Comparison of ENCODE assay signal across 35 cellular contexts in genomic region chr18:38565513-38565912, GRCh38.
"Had no signal": no experiment of that assay in that cellular context is flagged by ENCODE, and none has a peak within 500 bp of the region (broad histone marks: within the 10 kb centered on the region; RNA-seq: fewer than 3 reads in every experiment).

No MANE protein-coding gene starts in this region.

- DNase-seq: Karpas-422, Kasumi-1, MM.1S, MV-4-11, NCI-H1048, NCI-H1092, NCI-H1092 treated with DMSO at 0.1 percent for 48 hours, NCI-H1105, NCI-H1105 treated with DMSO at 0.1 percent for 48 hours, NCI-H1417, NCI-H1417 treated with DMSO at 0.1 percent for 48 hours, NCI-H1436, NCI-H1436 treated with DMSO at 0.1 percent for 48 hours, NCI-H146, NCI-H1694, NCI-H1694 treated with DMSO at 0.1 percent for 48 hours, NCI-H187, NCI-H187 treated with DMSO at 0.1 percent for 48 hours, NCI-H1930, NCI-H2029, NCI-H2029 treated with DMSO at 0.1 percent for 48 hours, NCI-H2081, NCI-H2081 treated with DMSO at 0.1 percent for 48 hours, NCI-H2107, NCI-H2171, NCI-H2171 treated with DMSO at 0.1 percent for 48 hours, NCI-H2227 treated with DMSO at 0.1 percent for 48 hours, NCI-H226, NCI-H345, NCI-H446, NCI-H446 treated with DMSO at 0.1 percent for 48 hours, NCI-H510A, NCI-H510A treated with DMSO at 0.1 percent for 48 hours, NCI-H524, NCI-H524 treated with DMSO at 0.1 percent for 48 hours had no signal
